Comparison of ENCODE assay signal across 9 cellular contexts in the genomic region with DNA sequence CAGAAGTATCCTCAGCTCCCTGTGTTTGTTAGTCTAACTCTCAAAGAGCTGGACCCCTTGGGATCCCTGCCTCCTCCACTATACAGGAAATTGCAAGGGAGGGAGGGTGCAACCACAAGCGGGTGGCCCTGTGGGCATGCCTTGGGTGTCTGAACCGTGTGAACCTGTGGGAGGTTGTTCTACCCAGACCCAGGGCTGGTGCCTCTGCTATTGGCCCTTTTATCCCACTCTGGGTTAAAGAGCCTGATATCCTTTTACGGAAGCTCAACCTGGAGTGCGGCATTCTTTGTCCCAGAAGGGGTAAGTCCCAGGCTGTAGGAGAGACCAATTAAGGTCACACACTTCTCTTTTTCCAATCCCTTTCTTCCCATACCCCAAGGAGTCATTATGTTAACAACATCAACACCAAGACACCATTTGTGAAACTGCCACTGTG. TPM values are rescaled to one million over a fixed set of nuclear protein-coding genes. Genes with fewer than 3 reads are reported as not detected.
DNase-seq lines count a peak whose midpoint lies in the region; TF ChIP-seq lines count a peak whose summit lies in the region.
"Had no signal": no experiment of that assay in that cellular context is flagged by ENCODE, and none has a peak within 500 bp of the region (broad histone marks: within the 10 kb centered on the region; RNA-seq: fewer than 3 reads in every experiment).

No MANE protein-coding gene starts in this region.

- H3K27ac Mint-ChIP-seq in progenitor cell of endocrine pancreas, result peak overlapping the region; percentile 19

- POLR2A ChIA-PET in RWPE1 (lab: Yijun Ruan, JAX; ENCODE audit: low non-redundant PET), result no interaction called here

- CTCF ChIA-PET in RWPE1 (lab: Yijun Ruan, JAX), result interaction anchor here (0.6 kb wide), 1 partner anchor 80 kb away, joined by 3 read pairs; no protein-coding TSS in a partner anchor

- no peak for TF ChIP-seq CTCF in progenitor cell of endocrine pancreas (IDR thresholded peaks at IDR 0.05; ENCODE audit: unreplicated experiment)
- no peak for TF ChIP-seq CTCF in RWPE1 (conservative IDR thresholded peaks at IDR 0.05; ENCODE audit: low read depth)

- no peak overlapping the region for H3K4me3 Mint-ChIP-seq in progenitor cell of endocrine pancreas (ENCODE audit: low read depth)

- peaks cover 4% of the 10 kb centered on the region for H3K27me3 Mint-ChIP-seq in progenitor cell of endocrine pancreas

- DNase-seq in EH (ENCODE audit: low read depth), result peak; percentile 31
- DNase-seq in T follicular helper cell (ENCODE audit: low read depth), result peak; percentile 29
- DNase-seq in activated effector memory CD4-positive, alpha-beta T cell treated with Interleukin-2 at 50 U/mL for 16 hours, result peak; percentile 52
- DNase-seq in progenitor cell of endocrine pancreas (ENCODE audit: low spot score, unreplicated experiment), result no peak
- no peak for DNase-seq in Ammon's horn (ENCODE audit: low spot score)
- no peak for DNase-seq in RWPE1 (ENCODE audit: low spot score)
- DNase-seq in NCI-H446 treated with DMSO at 0.1 percent for 48 hours (lab: John Stamatoyannopoulos, UW), result no peak
- no peak for DNase-seq in NCI-H2227 (lab: John Stamatoyannopoulos, UW; ENCODE audit: unreplicated experiment)
- DNase-seq: NCI-H526 had no signal

- no peak overlapping the region for H3K27ac ChIP-seq in RWPE1

- H3K9me3 Mint-ChIP-seq in progenitor cell of endocrine pancreas (ENCODE audit: low read depth), result no peaks in the 10 kb centered on the region

- H3K36me3 Mint-ChIP-seq in progenitor cell of endocrine pancreas (ENCODE audit: insufficient read depth), result no peaks in the 10 kb centered on the region

- H3K4me1 Mint-ChIP-seq in progenitor cell of endocrine pancreas (ENCODE audit: low read depth), result no peaks in the 10 kb centered on the region

RNA-seq across cellular contexts. Expression of a gene that starts 53.4 kb away (rescaled TPM):
- total RNA-seq in progenitor cell of endocrine pancreas, result 2.6 and 4.9 TPM in 2 replicates

RNA-seq across cellular contexts. Expression of a gene that starts 53.8 kb away (rescaled TPM):
- total RNA-seq in progenitor cell of endocrine pancreas, result 0.12 and 0.24 TPM in 2 replicates

Comparison
In these comparisons a context has a peak if more than half of its experiments do, and no peak if none do; other contexts are left out.
1. DNase-seq: peak in EH (single experiment), T follicular helper cell (single experiment) and activated effector memory CD4-positive, alpha-beta T cell treated with Interleukin-2 at 50 U/mL for 16 hours (single experiment); none in progenitor cell of endocrine pancreas (single experiment), Ammon's horn (single experiment), RWPE1 (single experiment), NCI-H446 treated with DMSO at 0.1 percent for 48 hours (single experiment) and NCI-H2227 (single experiment).